Comparison of ENCODE assay signal across 34 cellular contexts in the genomic region with DNA sequence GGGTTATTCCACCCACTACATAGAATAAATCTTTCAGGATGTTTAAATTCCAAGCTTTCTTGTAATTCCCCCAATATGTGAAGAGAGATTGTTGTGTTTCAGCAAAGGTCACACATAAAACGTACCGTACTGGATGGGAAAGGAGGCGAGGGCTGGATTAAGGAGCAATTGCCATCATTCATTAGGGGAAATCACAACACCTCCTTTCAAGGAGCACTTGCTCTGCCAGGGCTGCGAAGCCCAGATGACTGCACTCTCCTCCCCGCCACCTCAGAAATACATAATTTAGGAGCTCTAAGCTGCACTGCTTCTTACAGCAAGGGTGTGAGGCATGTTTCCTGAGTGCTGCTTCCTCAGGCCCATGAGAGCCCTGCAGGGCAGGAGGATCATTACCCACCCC. TPM values are rescaled to one million over a fixed set of nuclear protein-coding genes. Genes with fewer than 3 reads are reported as not detected.
"Had no signal": no experiment of that assay in that cellular context is flagged by ENCODE, and none has a peak within 500 bp of the region (broad histone marks: within the 10 kb centered on the region; RNA-seq: fewer than 3 reads in every experiment).

No MANE protein-coding gene starts in this region.

- ATAC-seq: activated naive CD8-positive, alpha-beta T cell treated with anti-CD3 and anti-CD28 coated beads, Interleukin-2, amount 50 U/mL, for 24 hours; activated T-cell treated with anti-CD3 and anti-CD28 coated beads, Interleukin-2, amount 50 U/mL, for 72 hours; body of pancreas; gastroesophageal sphincter; T-helper 17 cell had no signal

- H3K9me3 ChIP-seq: adrenal gland, body of pancreas, breast epithelium, colonic mucosa, esophagus squamous epithelium, gastroesophageal sphincter had no signal

- H3K9me3 Mint-ChIP-seq: activated CD4-positive, alpha-beta memory T cell treated with anti-CD3 and anti-CD28 coated beads, Interleukin-2, amount 10 ng/mL, durations not matched to agents 7 days and 5 days; activated CD4-positive, alpha-beta T cell treated with anti-CD3 and anti-CD28 coated beads, Interleukin-2, amount 10 ng/mL, durations not matched to agents 7 days and 5 days; activated naive CD4-positive, alpha-beta T cell treated with anti-CD3 and anti-CD28 coated beads, Interleukin-2, amount 50 U/mL, for 24 hours; activated naive CD8-positive, alpha-beta T cell treated with anti-CD3 and anti-CD28 coated beads for 36 hours; activated naive CD8-positive, alpha-beta T cell treated with anti-CD3 and anti-CD28 coated beads, Interleukin-2, amount 50 U/mL, for 24 hours; activated T-cell treated with anti-CD3 and anti-CD28 coated beads, Interleukin-2, amount 50 U/mL, for 24 hours; activated T-cell treated with anti-CD3 and anti-CD28 coated beads, Interleukin-2, amount 50 U/mL, for 72 hours; T-helper 2 cell treated with Interferon-gamma antibody and Interleukin-4, amounts not matched to agents 5 μg/mL and 100 μg/mL, for 36 hours had no signal

- H3K4me1 Mint-ChIP-seq: activated CD4-positive, alpha-beta memory T cell treated with anti-CD3 and anti-CD28 coated beads, Interleukin-2, amount 10 ng/mL, durations not matched to agents 7 days and 5 days; activated naive CD4-positive, alpha-beta T cell treated with anti-CD3 and anti-CD28 coated beads, Interleukin-2, amount 50 U/mL, for 24 hours; activated naive CD8-positive, alpha-beta T cell treated with anti-CD3 and anti-CD28 coated beads for 36 hours; activated naive CD8-positive, alpha-beta T cell treated with anti-CD3 and anti-CD28 coated beads, Interleukin-2, amount 50 U/mL, for 24 hours had no signal

- H3K27ac ChIP-seq: adrenal gland, body of pancreas, cardiac muscle cell, colonic mucosa, epithelial cell of prostate, gastroesophageal sphincter had no signal

- H3K27ac Mint-ChIP-seq: activated CD4-positive, alpha-beta memory T cell treated with anti-CD3 and anti-CD28 coated beads, Interleukin-2, amount 10 ng/mL, durations not matched to agents 7 days and 5 days; activated CD4-positive, alpha-beta T cell treated with anti-CD3 and anti-CD28 coated beads, Interleukin-2, amount 10 ng/mL, durations not matched to agents 7 days and 5 days; activated naive CD4-positive, alpha-beta T cell treated with anti-CD3 and anti-CD28 coated beads, Interleukin-2, amount 50 U/mL, for 24 hours; activated naive CD8-positive, alpha-beta T cell treated with anti-CD3 and anti-CD28 coated beads for 36 hours; activated naive CD8-positive, alpha-beta T cell treated with anti-CD3 and anti-CD28 coated beads, Interleukin-2, amount 50 U/mL, for 24 hours; activated T-cell treated with anti-CD3 and anti-CD28 coated beads, Interleukin-2, amount 50 U/mL, for 24 hours; activated T-cell treated with anti-CD3 and anti-CD28 coated beads, Interleukin-2, amount 50 U/mL, for 72 hours; T-helper 17 cell; T-helper 2 cell treated with Interferon-gamma antibody and Interleukin-4, amounts not matched to agents 5 μg/mL and 100 μg/mL, for 36 hours had no signal

- H3K27me3 ChIP-seq: body of pancreas, breast epithelium, cardiac muscle cell, colonic mucosa had no signal

- H3K4me3 Mint-ChIP-seq: activated CD4-positive, alpha-beta memory T cell treated with anti-CD3 and anti-CD28 coated beads, Interleukin-2, amount 10 ng/mL, durations not matched to agents 7 days and 5 days; activated CD4-positive, alpha-beta T cell treated with anti-CD3 and anti-CD28 coated beads, Interleukin-2, amount 10 ng/mL, durations not matched to agents 7 days and 5 days; activated naive CD4-positive, alpha-beta T cell treated with anti-CD3 and anti-CD28 coated beads, Interleukin-2, amount 50 U/mL, for 24 hours; activated naive CD8-positive, alpha-beta T cell treated with anti-CD3 and anti-CD28 coated beads for 36 hours; activated naive CD8-positive, alpha-beta T cell treated with anti-CD3 and anti-CD28 coated beads, Interleukin-2, amount 50 U/mL, for 24 hours; activated T-cell treated with anti-CD3 and anti-CD28 coated beads, Interleukin-2, amount 50 U/mL, for 24 hours; activated T-cell treated with anti-CD3 and anti-CD28 coated beads, Interleukin-2, amount 50 U/mL, for 72 hours; T-helper 17 cell; T-helper 2 cell treated with Interferon-gamma antibody and Interleukin-4, amounts not matched to agents 5 μg/mL and 100 μg/mL, for 36 hours had no signal

- H3K4me3 ChIP-seq: adrenal gland, body of pancreas, breast epithelium, cardiac muscle cell, colonic mucosa, esophagus squamous epithelium, gastroesophageal sphincter had no signal

- H3K36me3 Mint-ChIP-seq: activated naive CD4-positive, alpha-beta T cell treated with anti-CD3 and anti-CD28 coated beads, Interleukin-2, amount 50 U/mL, for 24 hours; activated naive CD8-positive, alpha-beta T cell treated with anti-CD3 and anti-CD28 coated beads for 36 hours had no signal

- DNase-seq: activated CD4-positive, alpha-beta memory T cell treated with anti-CD3 and anti-CD28 coated beads, Interleukin-2, amount 10 ng/mL, durations not matched to agents 7 days and 5 days; activated CD4-positive, alpha-beta T cell treated with anti-CD3 and anti-CD28 coated beads for 1 hour; activated CD4-positive, alpha-beta T cell treated with anti-CD3 and anti-CD28 coated beads for 4 hours; activated CD4-positive, alpha-beta T cell treated with anti-CD3 and anti-CD28 coated beads, Interleukin-2, amount 10 ng/mL, durations not matched to agents 7 days and 5 days; activated CD4-positive, alpha-beta T cell treated with anti-CD3 and anti-CD28 coated beads, Interleukin-2, amount 50 U/mL, for 4 hours; activated CD8-positive, alpha-beta memory T cell treated with anti-CD3 and anti-CD28 coated beads, Interleukin-2, amount 50 U/mL, for 48 hours; activated gamma-delta T cell; activated naive CD4-positive, alpha-beta T cell; activated naive CD8-positive, alpha-beta T cell treated with anti-CD3 and anti-CD28 coated beads for 36 hours; activated naive CD8-positive, alpha-beta T cell treated with anti-CD3 and anti-CD28 coated beads, Interleukin-2, amount 50 U/mL, for 24 hours; activated T-cell treated with anti-CD3 and anti-CD28 coated beads for 4 hours; activated T-cell treated with anti-CD3 and anti-CD28 coated beads, Interleukin-2, amount 50 U/mL, for 72 hours; adrenal gland; amygdala; central memory CD4-positive, alpha-beta T cell; cerebellar nuclear complex; colonic mucosa; effector CD8-positive, alpha-beta T cell; esophagus squamous epithelium; foreskin melanocyte; T-helper 1 cell; T-helper 17 cell; T1000 had no signal

- H3K4me1 ChIP-seq: adrenal gland, body of pancreas, colonic mucosa had no signal

- H3K36me3 ChIP-seq: adrenal gland, breast epithelium, cardiac muscle cell, colonic mucosa, esophagus squamous epithelium, gastroesophageal sphincter had no signal

- H3K27me3 Mint-ChIP-seq: activated naive CD4-positive, alpha-beta T cell treated with anti-CD3 and anti-CD28 coated beads, Interleukin-2, amount 50 U/mL, for 24 hours; activated naive CD8-positive, alpha-beta T cell treated with anti-CD3 and anti-CD28 coated beads for 36 hours; activated T-cell treated with anti-CD3 and anti-CD28 coated beads, Interleukin-2, amount 50 U/mL, for 24 hours had no signal

RNA-seq across cellular contexts. Expression of a gene that starts 29.6 kb away (rescaled TPM):
- total RNA-seq: activated CD4-positive, alpha-beta memory T cell treated with anti-CD3 and anti-CD28 coated beads, Interleukin-2, amount 10 ng/mL, durations not matched to agents 7 days and 5 days; activated CD4-positive, alpha-beta T cell treated with anti-CD3 and anti-CD28 coated beads, Interleukin-2, amount 10 ng/mL, durations not matched to agents 7 days and 5 days; breast epithelium; colonic mucosa; esophagus squamous epithelium; fibroblast of lung; fibroblast of villous mesenchyme; gastroesophageal sphincter had no signal
- polyA plus RNA-seq: aorta, fibroblast of lung had no signal
